In the genomic region with DNA sequence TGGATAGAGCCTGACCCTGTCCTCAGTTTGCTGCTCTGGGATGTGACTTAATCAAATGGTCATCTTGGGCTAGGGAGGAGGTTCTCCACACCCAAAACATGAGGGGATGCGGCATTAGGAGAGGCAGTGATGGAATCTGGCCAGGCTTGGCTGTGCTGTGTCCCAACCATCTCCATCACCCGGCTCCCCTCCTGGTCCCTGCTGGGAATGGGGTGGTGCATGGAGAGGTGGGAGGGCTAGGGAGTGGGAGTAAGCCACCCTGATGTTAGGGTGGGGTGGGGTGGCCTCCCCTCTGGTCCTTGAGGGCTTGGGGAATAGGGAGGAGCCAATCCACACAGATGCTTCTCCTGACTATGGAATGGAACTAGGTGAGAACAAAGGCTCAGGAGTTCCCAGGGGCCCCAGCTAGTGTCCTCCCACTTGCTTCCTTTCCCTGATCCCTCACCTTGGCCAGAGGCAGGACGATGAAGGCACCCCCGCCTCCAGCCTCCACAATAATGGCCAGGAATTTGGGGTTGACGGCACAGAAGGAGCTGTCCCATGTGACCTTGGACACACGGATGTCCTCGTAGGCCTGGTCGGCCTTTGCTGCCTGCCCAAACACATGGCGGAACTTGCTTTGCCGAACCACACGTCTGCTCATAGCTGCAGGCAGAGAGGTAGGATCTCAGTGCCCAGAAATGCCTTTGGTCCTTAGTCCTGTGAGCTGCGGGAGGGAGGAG, we compare ENCODE assay signal across 14 cellular contexts. TPM values are rescaled to one million over a fixed set of nuclear protein-coding genes. Genes with fewer than 3 reads are reported as not detected.
DNase-seq lines count a peak whose midpoint lies in the region; ATAC-seq, FAIRE-seq and TF ChIP-seq lines count a peak whose summit lies in the region.
"Had no signal": no experiment of that assay in that cellular context is flagged by ENCODE, and none has a peak within 500 bp of the region (broad histone marks: within the 10 kb centered on the region; RNA-seq: fewer than 3 reads in every experiment).

No MANE protein-coding gene starts in this region.

- H3K4me3 ChIP-seq in heart left ventricle (peak overlapping the region in 4 of 12 donors; percentile 63 to 83 (median 73)), SJCRH30 (peak overlapping the region; percentile 84; the same call in 1 of the 2 replicates), right cardiac atrium (ENCODE audit: low read length) (no peak overlapping the region), skeletal muscle tissue (ENCODE audit: low read length in 3 of 3) (peak overlapping the region; percentile 76 to 90 (median 79))
- H3K4me3 ChIP-seq: ovary had no signal

- no peaks in the 10 kb centered on the region for H3K9me3 ChIP-seq in heart left ventricle
- H3K9me3 ChIP-seq in SJCRH30 (replicated peaks): no peaks in the 10 kb centered on the region
- no peaks in the 10 kb centered on the region for H3K9me3 ChIP-seq in right cardiac atrium (ENCODE audit: control insufficient read depth, low read length)
- H3K9me3 ChIP-seq in skeletal muscle tissue (ENCODE audit: control insufficient read depth in 3 of 3, low read length in 3 of 3): no peaks in the 10 kb centered on the region
- H3K9me3 ChIP-seq: ovary had no signal

- DNase-seq in heart left ventricle (no peak), left cardiac atrium (no peak), SJCRH30 (no peak), right cardiac atrium (peak in 1 of 3 donors; percentile 57), GM12892 (ENCODE audit: insufficient read length) (no peak)
- DNase-seq: brain microvascular endothelial cell; C1 segment of cervical spinal cord; effector memory CD8-positive, alpha-beta T cell; NCI-H146; NCI-H510A; ovary had no signal

- TF ChIP-seq POLR2A in heart left ventricle (IDR thresholded peaks at IDR 0.05): no peak
- TF ChIP-seq POLR2A in GM12892 (IDR thresholded peaks at IDR 0.05; ENCODE audit: low read depth, low read length): no peak

- no peaks in the 10 kb centered on the region for H3K27me3 ChIP-seq in heart left ventricle
- H3K27me3 ChIP-seq in SJCRH30: no peaks in the 10 kb centered on the region
- H3K27me3 ChIP-seq in right cardiac atrium (ENCODE audit: control insufficient read depth, insufficient read depth): no peaks in the 10 kb centered on the region
- no peaks in the 10 kb centered on the region for H3K27me3 ChIP-seq in skeletal muscle tissue (ENCODE audit: control insufficient read depth in 3 of 3, insufficient read depth in 3 of 3, low read length in 3 of 3)
- H3K27me3 ChIP-seq: brain microvascular endothelial cell, ovary had no signal

- peak overlapping the region; percentile 91 to 97 (median 94) for H3K9ac ChIP-seq in skeletal muscle tissue (ENCODE audit: low read depth in 1 of 3, low read length in 3 of 3)

- H3K4me1 ChIP-seq in heart left ventricle (peaks cover 3 to 81% (median 55%) of the 10 kb centered on the region in 12 donors), SJCRH30 (peaks cover 29% of the 10 kb centered on the region), right cardiac atrium (ENCODE audit: control insufficient read depth, insufficient read depth, low read length) (peaks cover 13% of the 10 kb centered on the region), skeletal muscle tissue (ENCODE audit: control insufficient read depth in 3 of 3, insufficient read depth in 3 of 3, low read length in 3 of 3) (peaks cover 72 to 82% (median 79%) of the 10 kb centered on the region in 3 donors)

- H3K27ac ChIP-seq in heart left ventricle (peak overlapping the region; percentile 0 to 98 (median 88)), SJCRH30 (no peak overlapping the region), right cardiac atrium (ENCODE audit: low read length) (peak overlapping the region; percentile 84), skeletal muscle tissue (ENCODE audit: low read depth, low read length) (peak overlapping the region; percentile 97)
- H3K27ac ChIP-seq: brain microvascular endothelial cell, ovary had no signal

- H3K36me3 ChIP-seq in heart left ventricle (peaks cover 0 to 2% (median 0%) of the 10 kb centered on the region in 9 donors), SJCRH30 (peaks cover 8% of the 10 kb centered on the region), skeletal muscle tissue (ENCODE audit: control insufficient read depth in 3 of 3, insufficient read depth in 3 of 3, low read length in 3 of 3) (peaks cover 17 to 39% (median 21%) of the 10 kb centered on the region in 3 donors)
- H3K36me3 ChIP-seq: brain microvascular endothelial cell, ovary had no signal

- TF ChIP-seq CTCF in heart left ventricle (IDR thresholded peaks at IDR 0.05): no peak

- 71 to 92% (median 74%) methylated on average over 11 to 12 of the region's 12 CpGs for WGBS in heart left ventricle, 4 donors
- WGBS in right cardiac atrium: 79% methylated on average over 12 of the region's 12 CpGs

- intact Hi-C loops in heart left ventricle (cut with DNase I) (loop anchor here in 3 of 10 donors (5.0 kb wide), 2 partner anchors 39 to 156 kb away; no protein-coding TSS in a partner anchor), left cardiac atrium (cut with DNase I) (no loop called here), right cardiac atrium (cut with DNase I) (no loop called here)

- ATAC-seq in heart left ventricle (no peak), left cardiac atrium (no peak), right cardiac atrium (no peak), GM18517 (IDR thresholded peaks at IDR 0.05; ENCODE audit: unreplicated experiment) (no peak), GM18909 (IDR thresholded peaks at IDR 0.05; ENCODE audit: poor library complexity, unreplicated experiment) (no peak)
- ATAC-seq: effector memory CD8-positive, alpha-beta T cell had no signal

- no peak for FAIRE-seq in GM12892 (lab: Jason Lieb, UNC)

RNA-seq across cellular contexts. Expression of gene CORO6, which starts 1.8 kb away (rescaled TPM):
- 100 to 1,000 TPM in 3 of 9 donors, 10 to 100 TPM in 6; 72.1 to 115 (median 95.5) TPM for total RNA-seq in heart left ventricle
- 10 to 100 TPM; 50.7 to 96.2 TPM for polyA plus RNA-seq in heart left ventricle
- total RNA-seq in left cardiac atrium: 10 to 100 TPM; 67.0 to 82.1 TPM
- 11.7 and 14.7 TPM in 2 replicates for total RNA-seq in SJCRH30 (2014; rRNA removed; shearing (Covaris generic))
- 100 to 1,000 TPM in 3 of 4 donors, 10 to 100 TPM in 1; 93.5 to 148 (median 113) TPM for total RNA-seq in right cardiac atrium
- polyA plus RNA-seq in right cardiac atrium: 98.5 TPM
- total RNA-seq in skeletal muscle tissue: 43.3 TPM
- 0.70 TPM for polyA plus RNA-seq in GM12892 (2012; ENCODE audit: missing spikeins)

RNA-seq across cellular contexts. Expression of gene ANKRD13B, which starts 28.0 kb away (rescaled TPM):
- 1 to 10 TPM; 4.4 to 9.9 (median 6.1) TPM for total RNA-seq in heart left ventricle
- 10 to 100 TPM in 1 of 2 donors, 1 to 10 TPM in 1; 4.1 to 12.7 TPM for polyA plus RNA-seq in heart left ventricle
- 10 to 100 TPM in 1 of 2 donors, 1 to 10 TPM in 1; 8.1 to 10.5 TPM for total RNA-seq in left cardiac atrium
- 18.1 and 19.2 TPM in 2 replicates for total RNA-seq in SJCRH30 (2014; rRNA removed; shearing (Covaris generic))
- 10 to 100 TPM in 1 of 4 donors, 1 to 10 TPM in 3; 5.4 to 11.0 (median 7.4) TPM for total RNA-seq in right cardiac atrium
- 5.0 TPM for polyA plus RNA-seq in right cardiac atrium
- total RNA-seq in skeletal muscle tissue: 9.4 TPM
- polyA plus RNA-seq in GM12892 (2012; ENCODE audit: missing spikeins): 1.0 TPM

RNA-seq across cellular contexts. Expression of gene GIT1, which starts 31.5 kb away (rescaled TPM):
- total RNA-seq in heart left ventricle (10 to 100 TPM; 23.1 to 52.9 (median 31.4) TPM), left cardiac atrium (10 to 100 TPM; 30.8 to 44.0 TPM), right cardiac atrium (10 to 100 TPM; 31.4 to 37.8 (median 34.8) TPM), skeletal muscle tissue (11.0 TPM)
- polyA plus RNA-seq in heart left ventricle (10 to 100 TPM; 23.0 to 37.8 TPM), right cardiac atrium (25.5 TPM)
- total RNA-seq in SJCRH30 (2014; rRNA removed; shearing (Covaris generic)): 42.4 and 42.6 TPM in 2 replicates
- polyA plus RNA-seq in GM12892 (2012; ENCODE audit: missing spikeins): 14.8 TPM

RNA-seq across cellular contexts. Expression of gene TP53I13, which starts 52.4 kb away (rescaled TPM):
- 10 to 100 TPM; 23.8 to 65.5 (median 38.3) TPM for total RNA-seq in heart left ventricle
- 10 to 100 TPM; 65.1 to 93.0 TPM for polyA plus RNA-seq in heart left ventricle
- 10 to 100 TPM; 42.0 to 48.8 TPM for total RNA-seq in left cardiac atrium
- total RNA-seq in SJCRH30 (2014; rRNA removed; shearing (Covaris generic)): 45.0 and 48.0 TPM in 2 replicates
- total RNA-seq in right cardiac atrium: 10 to 100 TPM; 30.6 to 45.3 (median 38.3) TPM
- 53.0 TPM for polyA plus RNA-seq in right cardiac atrium
- total RNA-seq in skeletal muscle tissue: 26.1 TPM
- 12.3 TPM for polyA plus RNA-seq in GM12892 (2012; ENCODE audit: missing spikeins)

RNA-seq across cellular contexts. Expression of gene ABHD15, which starts 54.1 kb away (rescaled TPM):
- total RNA-seq in heart left ventricle (10 to 100 TPM in 2 of 9 donors, 1 to 10 TPM in 7; 5.3 to 13.1 (median 9.0) TPM), left cardiac atrium (10 to 100 TPM in 1 of 2 donors, 1 to 10 TPM in 1; 8.3 to 11.6 TPM), right cardiac atrium (1 to 10 TPM; 6.6 to 7.5 (median 7.3) TPM), skeletal muscle tissue (5.2 TPM)
- polyA plus RNA-seq in heart left ventricle (1 to 10 TPM; 4.0 to 8.2 TPM), right cardiac atrium (5.2 TPM)
- total RNA-seq in SJCRH30 (2014; rRNA removed; shearing (Covaris generic)): 16.2 and 18.5 TPM in 2 replicates
- 2.4 TPM for polyA plus RNA-seq in GM12892 (2012; ENCODE audit: missing spikeins)
